In the genomic region with DNA sequence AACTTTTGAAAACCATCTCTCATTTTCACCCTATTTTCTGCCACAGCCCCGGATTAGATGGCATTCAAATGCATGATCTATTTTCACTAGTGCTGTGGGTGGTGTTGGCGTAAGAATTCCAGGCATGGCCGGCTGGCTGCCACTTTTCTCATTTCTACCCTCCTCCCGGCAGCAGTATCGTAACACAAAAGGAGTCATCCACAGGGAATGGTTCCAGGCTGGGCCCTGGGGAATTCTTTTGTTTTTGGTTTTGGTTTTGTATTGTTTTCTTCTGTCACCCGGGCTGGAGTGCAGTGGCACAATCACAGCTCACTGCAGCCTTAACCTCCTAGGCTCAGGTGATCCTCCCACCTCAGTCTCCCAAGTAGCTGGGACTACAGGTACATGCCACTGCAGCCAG, we compare ENCODE assay signal across 15 cellular contexts. TPM values are rescaled to one million over a fixed set of nuclear protein-coding genes. Genes with fewer than 3 reads are reported as not detected.
A peak's percentile ranks its signal among the peaks of the same experiment; 100 is the strongest.
DNase-seq lines count a peak whose midpoint lies in the region; ATAC-seq, FAIRE-seq and TF ChIP-seq lines count a peak whose summit lies in the region.
"Had no signal": no experiment of that assay in that cellular context is flagged by ENCODE, and none has a peak within 500 bp of the region (broad histone marks: within the 10 kb centered on the region; RNA-seq: fewer than 3 reads in every experiment).

No MANE protein-coding gene starts in this region.

- no peak overlapping the region for H2BK120ac ChIP-seq in mesendoderm (ENCODE audit: low read depth, low read length)

- H3K27me3 Mint-ChIP-seq in dendritic cell treated with granulocyte-macrophage colony-stimulating factor and Interleukin-4, amounts not matched to agents 40 ng/mL and 50 ng/mL, for 4 days, result no peaks in the 10 kb centered on the region
- H3K27me3 Mint-ChIP-seq in naive thymus-derived CD4-positive, alpha-beta T cell, result no peaks in the 10 kb centered on the region

- no peak overlapping the region for H2BK15ac ChIP-seq in mesendoderm (replicated peaks; ENCODE audit: low read depth)

- no peaks in the 10 kb centered on the region for H3K27me3 ChIP-seq in mesendoderm (ENCODE audit: insufficient read depth, low read length, poor library complexity)
- H3K27me3 ChIP-seq in naive thymus-derived CD4-positive, alpha-beta T cell (ENCODE audit: control insufficient read depth in 2 of 2, insufficient read depth in 2 of 2, low read length in 2 of 2), result no peaks in the 10 kb centered on the region
- no peaks in the 10 kb centered on the region for H3K27me3 ChIP-seq in small intestine (ENCODE audit: control insufficient read depth in 2 of 2, insufficient read depth in 2 of 2, low read length in 2 of 2)
- peaks cover 0 to 37% of the 10 kb centered on the region in 2 donors for H3K27me3 ChIP-seq in tibial artery

- CTCF ChIA-PET in naive thymus-derived CD4-positive, alpha-beta T cell (lab: Charles Lee), result interaction anchor here (1.3 to 4.7 kb wide), 2 partner anchors 12 to 85 kb away, joined by 5 to 22 read pairs; no protein-coding TSS in a partner anchor

- no peak for ATAC-seq in naive thymus-derived CD4-positive, alpha-beta T cell

- no peaks in the 10 kb centered on the region for H3K9me3 ChIP-seq in naive thymus-derived CD4-positive, alpha-beta T cell (ENCODE audit: control insufficient read depth in 2 of 3, low read length in 3 of 3)
- no peaks in the 10 kb centered on the region for H3K9me3 ChIP-seq in small intestine (ENCODE audit: control insufficient read depth, low read depth)
- H3K9me3 ChIP-seq in tibial artery, result no peaks in the 10 kb centered on the region

- H3K9ac ChIP-seq in mesendoderm (ENCODE audit: low read length), result no peak overlapping the region

- H3K36me3 Mint-ChIP-seq in dendritic cell treated with granulocyte-macrophage colony-stimulating factor and Interleukin-4, amounts not matched to agents 40 ng/mL and 50 ng/mL, for 4 days (ENCODE audit: low read depth), result peaks cover 68% of the 10 kb centered on the region
- H3K36me3 Mint-ChIP-seq in naive thymus-derived CD4-positive, alpha-beta T cell, result peaks cover 17 to 62% (median 53%) of the 10 kb centered on the region in 5 donors

- no peak overlapping the region for H4K8ac ChIP-seq in mesendoderm (ENCODE audit: low read depth, low read length)

- no peak overlapping the region for H3K4me3 ChIP-seq in mesendoderm (ENCODE audit: low read length)
- no peak overlapping the region for H3K4me3 ChIP-seq in naive thymus-derived CD4-positive, alpha-beta T cell (ENCODE audit: low read length)
- H3K4me3 ChIP-seq in small intestine (ENCODE audit: low read depth in 1 of 2, low read length in 2 of 2), result no peak overlapping the region
- no peak overlapping the region for H3K4me3 ChIP-seq in tibial artery

- H3K79me1 ChIP-seq in mesendoderm (ENCODE audit: low read length), result no peaks in the 10 kb centered on the region

- H3K27ac ChIP-seq in mesendoderm (ENCODE audit: low read depth, low read length) (no peak overlapping the region), small intestine (ENCODE audit: low read depth in 1 of 2, low read length in 1 of 2) (no peak overlapping the region), tibial artery (no peak overlapping the region)
- H3K27ac ChIP-seq in naive thymus-derived CD4-positive, alpha-beta T cell (ENCODE audit: low read depth, low read length), result no peak overlapping the region

- peak overlapping the region; percentile 39 for H3K4me3 Mint-ChIP-seq in dendritic cell treated with granulocyte-macrophage colony-stimulating factor and Interleukin-4, amounts not matched to agents 40 ng/mL and 50 ng/mL, for 4 days
- H3K4me3 Mint-ChIP-seq in naive thymus-derived CD4-positive, alpha-beta T cell, result no peak overlapping the region

- H3K36me3 ChIP-seq in mesendoderm (ENCODE audit: control insufficient read depth, insufficient read depth, low read length) (no peaks in the 10 kb centered on the region), small intestine (ENCODE audit: control insufficient read depth in 2 of 2, insufficient read depth in 2 of 2, low read length in 2 of 2) (no peaks in the 10 kb centered on the region), tibial artery (no peaks in the 10 kb centered on the region)
- H3K36me3 ChIP-seq in naive thymus-derived CD4-positive, alpha-beta T cell (ENCODE audit: control insufficient read depth in 2 of 3, insufficient read depth in 3 of 3, low read length in 3 of 3), result peaks cover 6 to 39% (median 15%) of the 10 kb centered on the region in 3 experiments

- H4K5ac ChIP-seq in mesendoderm (ENCODE audit: low read length), result no peak overlapping the region

- DNase-seq in Daoy (ENCODE audit: low read depth) (peak; percentile 53), LHCN-M2 (ENCODE audit: low read depth) (peak; percentile 24), mesendoderm (peak; percentile 71), small intestine (no peak), DMS153 treated with DMSO at 0.1 percent for 48 hours (lab: John Stamatoyannopoulos, UW; ENCODE audit: unreplicated experiment) (no peak), tibial artery (no peak)
- DNase-seq in naive thymus-derived CD4-positive, alpha-beta T cell, result no peak
- DNase-seq: activated gamma-delta T cell treated with Interleukin-2 at 50 U/mL for 16 hours; IMR-90; NCI-H2081 treated with DMSO at 0.1 percent for 48 hours; stimulated activated naive CD4-positive, alpha-beta T cell treated with Interleukin-2 at 50 U/mL for 16 hours had no signal

- no peak overlapping the region for H3K4ac ChIP-seq in mesendoderm (ENCODE audit: low read depth, low read length)

- H3K56ac ChIP-seq in mesendoderm (ENCODE audit: low read length), result no peak overlapping the region

- intact Hi-C loops in dendritic cell treated with granulocyte-macrophage colony-stimulating factor and Interleukin-4, amounts not matched to agents 40 ng/mL and 50 ng/mL, for 4 days (cut with micrococcal nuclease), result no loop called here
- intact Hi-C loops in naive thymus-derived CD4-positive, alpha-beta T cell (cut with micrococcal nuclease), result no loop called here
- intact Hi-C loops in tibial artery (cut with DNase I; ENCODE audit: low total_unique reads), result no loop called here

- H3K4me1 ChIP-seq in mesendoderm (ENCODE audit: control insufficient read depth, low read depth, low read length) (peaks cover 6% of the 10 kb centered on the region), small intestine (ENCODE audit: control insufficient read depth in 2 of 2, insufficient read depth in 1 of 2, low read depth in 1 of 2, low read length in 1 of 2) (peaks cover 8 to 16% of the 10 kb centered on the region in 2 donors), tibial artery (no peaks in the 10 kb centered on the region)
- H3K4me1 ChIP-seq in naive thymus-derived CD4-positive, alpha-beta T cell (ENCODE audit: control insufficient read depth in 2 of 2, insufficient read depth in 2 of 2, low read length in 2 of 2), result peaks cover 29 to 51% of the 10 kb centered on the region in 2 donors

- no peak overlapping the region for H3K4me2 ChIP-seq in mesendoderm (ENCODE audit: low read length)

- no peaks in the 10 kb centered on the region for H3K79me2 ChIP-seq in mesendoderm (ENCODE audit: control insufficient read depth, insufficient read depth, low read length)

- peak overlapping the region; percentile 91 for H3K27ac Mint-ChIP-seq in dendritic cell treated with granulocyte-macrophage colony-stimulating factor and Interleukin-4, amounts not matched to agents 40 ng/mL and 50 ng/mL, for 4 days
- peak overlapping the region in 1 of 9 donors; percentile 14 for H3K27ac Mint-ChIP-seq in naive thymus-derived CD4-positive, alpha-beta T cell

- no peak overlapping the region for H3K18ac ChIP-seq in mesendoderm (ENCODE audit: low read length)

- POLR2A ChIA-PET in naive thymus-derived CD4-positive, alpha-beta T cell (lab: Charles Lee), result interaction anchor here (0.8 to 7.5 kb wide), 4 partner anchors 11 to 94 kb away, joined by 3 to 64 read pairs (median 4); partner anchors contain the start of genes JAML and MPZL2

- H2BK5ac ChIP-seq in mesendoderm (ENCODE audit: low read length), result no peak overlapping the region

- H3K23ac ChIP-seq in mesendoderm (ENCODE audit: low read length), result no peak overlapping the region

- peaks cover 93% of the 10 kb centered on the region for H3K4me1 Mint-ChIP-seq in dendritic cell treated with granulocyte-macrophage colony-stimulating factor and Interleukin-4, amounts not matched to agents 40 ng/mL and 50 ng/mL, for 4 days (ENCODE audit: low read depth)
- peaks cover 49 to 83% (median 57%) of the 10 kb centered on the region in 7 donors for H3K4me1 Mint-ChIP-seq in naive thymus-derived CD4-positive, alpha-beta T cell

- TF ChIP-seq CTCF in tibial artery (IDR thresholded peaks at IDR 0.05), result no peak

- H3K9me3 Mint-ChIP-seq in dendritic cell treated with granulocyte-macrophage colony-stimulating factor and Interleukin-4, amounts not matched to agents 40 ng/mL and 50 ng/mL, for 4 days, result no peaks in the 10 kb centered on the region
- H3K9me3 Mint-ChIP-seq in naive thymus-derived CD4-positive, alpha-beta T cell, result peaks cover 0 to 2% (median 0%) of the 10 kb centered on the region in 11 donors

- H2AK5ac ChIP-seq in mesendoderm (ENCODE audit: low read length), result no peak overlapping the region

- no CpG with 5 or more reads among the region's 6 CpGs for WGBS in mesendoderm (ENCODE audit: extremely low coverage, insufficient coverage, low lambda C conversion rate)
- 62 to 81% (median 72%) methylated on average over 6 of the region's 6 CpGs for WGBS in small intestine, 3 donors

- FAIRE-seq in small intestine (lab: Jason Lieb, UNC), result no peak
- FAIRE-seq: RCC 7860 had no signal

RNA-seq across cellular contexts. Expression of gene JAML, which starts 13.8 kb away (rescaled TPM):
- total RNA-seq in Daoy (2014; rRNA removed; shearing (Covaris generic)), result not detected in 2 replicates
- not detected in 2 replicates for total RNA-seq in LHCN-M2 (2014; rRNA removed)
- not detected for polyA plus RNA-seq in LHCN-M2 (2012)
- polyA plus RNA-seq in mesendoderm (2013, experiment 1 of 2), result 0.14 TPM
- polyA plus RNA-seq in mesendoderm (2013, experiment 2 of 2), result 0.20 TPM
- total RNA-seq in naive thymus-derived CD4-positive, alpha-beta T cell, result 100 to 1,000 TPM in 3 of 5 experiments, 10 to 100 TPM in 2; 64.3 to 120 (median 118) TPM
- polyA plus RNA-seq in naive thymus-derived CD4-positive, alpha-beta T cell, result 100 to 1,000 TPM in 1 of 2 donors, 10 to 100 TPM in 1; 94.1 to 195 TPM
- 10 to 100 TPM in 1 of 3 donors, 1 to 10 TPM in 2; 4.2 to 21.6 (median 5.0) TPM for polyA plus RNA-seq in small intestine
- total RNA-seq: IMR-90 had no signal
- polyA plus RNA-seq: IMR-90 had no signal

RNA-seq across cellular contexts. Expression of gene SCN2B, which starts 34.6 kb away (rescaled TPM):
- total RNA-seq in Daoy (2014; rRNA removed; shearing (Covaris generic)), result not detected in 2 replicates
- not detected in 2 replicates for total RNA-seq in LHCN-M2 (2014; rRNA removed)
- polyA plus RNA-seq in LHCN-M2 (2012), result not detected
- polyA plus RNA-seq in mesendoderm (2013, experiment 1 of 2), result 0.01 TPM
- 0.01 TPM for polyA plus RNA-seq in mesendoderm (2013, experiment 2 of 2)
- not detected for total RNA-seq in naive thymus-derived CD4-positive, alpha-beta T cell
- not detected for polyA plus RNA-seq in naive thymus-derived CD4-positive, alpha-beta T cell
- polyA plus RNA-seq in small intestine, result 1 to 10 TPM in 1 of 3 donors, under 1 TPM in 1, not detected in 1; under 0.01 to 2.3 TPM
- total RNA-seq: dermis microvascular lymphatic vessel endothelial cell had no signal

RNA-seq across cellular contexts. Expression of gene MPZL3, which starts 41.2 kb away (rescaled TPM):
- total RNA-seq in Daoy (2014; rRNA removed; shearing (Covaris generic)), result 5.0 and 7.1 TPM in 2 replicates
- 0.06 TPM in 1 of 2 replicates, not detected in the other for total RNA-seq in LHCN-M2 (2014; rRNA removed)
- not detected for polyA plus RNA-seq in LHCN-M2 (2012)
- polyA plus RNA-seq in mesendoderm (2013, experiment 1 of 2), result 1.9 TPM
- 2.0 TPM for polyA plus RNA-seq in mesendoderm (2013, experiment 2 of 2)
- 10 to 100 TPM; 13.3 to 17.4 (median 17.0) TPM for total RNA-seq in naive thymus-derived CD4-positive, alpha-beta T cell
- polyA plus RNA-seq in naive thymus-derived CD4-positive, alpha-beta T cell, result 1 to 10 TPM; 3.6 to 4.6 TPM
- 1 to 10 TPM; 3.0 to 4.0 (median 3.9) TPM for polyA plus RNA-seq in small intestine

RNA-seq across cellular contexts. Expression of gene MPZL2, which starts 53.1 kb away (rescaled TPM):
- total RNA-seq in Daoy (2014; rRNA removed; shearing (Covaris generic)), result 0.17 TPM in 1 of 2 replicates, not detected in the other
- not detected in 2 replicates for total RNA-seq in LHCN-M2 (2014; rRNA removed)
- not detected for polyA plus RNA-seq in LHCN-M2 (2012)
- polyA plus RNA-seq in mesendoderm (2013, experiment 1 of 2), result 1.6 TPM
- 1.3 TPM for polyA plus RNA-seq in mesendoderm (2013, experiment 2 of 2)
- total RNA-seq in naive thymus-derived CD4-positive, alpha-beta T cell, result 1 to 10 TPM in 4 of 5 experiments, under 1 TPM in 1; 0.69 to 5.9 (median 1.6) TPM
- 1 to 10 TPM; 1.2 to 1.5 TPM for polyA plus RNA-seq in naive thymus-derived CD4-positive, alpha-beta T cell
- 10 to 100 TPM in 1 of 3 donors, 1 to 10 TPM in 2; 1.6 to 27.5 (median 3.1) TPM for polyA plus RNA-seq in small intestine
- total RNA-seq: IMR-90 had no signal
- polyA plus RNA-seq: IMR-90, neural cell had no signal

RNA-seq across cellular contexts. Expression of gene SCN4B, which starts 58.4 kb away (rescaled TPM):
- 0.57 and 1.2 TPM in 2 replicates for total RNA-seq in Daoy (2014; rRNA removed; shearing (Covaris generic))
- not detected in 2 replicates for total RNA-seq in LHCN-M2 (2014; rRNA removed)
- not detected for polyA plus RNA-seq in LHCN-M2 (2012)
- 0.04 TPM for polyA plus RNA-seq in mesendoderm (2013, experiment 1 of 2)
- polyA plus RNA-seq in mesendoderm (2013, experiment 2 of 2), result 0.04 TPM
- under 1 TPM in 1 of 5 experiments, not detected in 4; 0.19 TPM for total RNA-seq in naive thymus-derived CD4-positive, alpha-beta T cell
- polyA plus RNA-seq in naive thymus-derived CD4-positive, alpha-beta T cell, result not detected
- polyA plus RNA-seq in small intestine, result 1 to 10 TPM in 2 of 3 donors, under 1 TPM in 1; 0.45 to 3.2 (median 1.1) TPM

Comparison
In these comparisons a context has a peak if more than half of its experiments do, and no peak if none do; other contexts are left out.
1. DNase-seq: peak in Daoy (single experiment), LHCN-M2 (single experiment) and mesendoderm (single experiment); none in naive thymus-derived CD4-positive, alpha-beta T cell (0 of 9), small intestine (single experiment), DMS153 treated with DMSO at 0.1 percent for 48 hours (single experiment) and tibial artery (0 of 2).
2. RNA of gene JAML, which starts 13.8 kb away (total RNA-seq): 64.3 to 120 TPM in naive thymus-derived CD4-positive, alpha-beta T cell; not detected in Daoy and not detected in LHCN-M2; every median in the first group is over 10 times any median in the second.